ENCODE assay signal across 11 cellular contexts in genomic region chr14:89621009-89621421, GRCh38.
DNase-seq lines count a peak whose midpoint lies in the region.
"Had no signal": no experiment of that assay in that cellular context is flagged by ENCODE, and none has a peak within 500 bp of the region (broad histone marks: within the 10 kb centered on the region; RNA-seq: fewer than 3 reads in every experiment).

No MANE protein-coding gene starts in this region.

- H3K4me1 ChIP-seq in mesenchymal stem cell (ENCODE audit: control insufficient read depth, insufficient read depth, low read depth, low read length): peaks cover 6% of the 10 kb centered on the region

- H3K4me3 ChIP-seq in mesenchymal stem cell (ENCODE audit: insufficient read depth in 1 of 2, low read depth in 1 of 2, low read length in 2 of 2): no peak overlapping the region
- H3K4me3 ChIP-seq: HAP-1 had no signal

- peaks cover 3% of the 10 kb centered on the region for H3K9me3 Mint-ChIP-seq in T-helper 1 cell treated with Interleukin-12 subunit alpha and Interleukin-12 subunit beta and Interleukin-4 antibody, amounts not matched to agents 30 μg/mL and 1 μg/mL, for 36 hours
- H3K9me3 Mint-ChIP-seq: mesothelial cell of epicardium had no signal

- WGBS in mesenchymal stem cell: 98% methylated on average over 5 of the region's 5 CpGs

- no peaks in the 10 kb centered on the region for H3K27me3 Mint-ChIP-seq in T-helper 1 cell treated with Interleukin-12 subunit alpha and Interleukin-12 subunit beta and Interleukin-4 antibody, amounts not matched to agents 30 μg/mL and 1 μg/mL, for 36 hours (ENCODE audit: low read depth)

- no peak overlapping the region for H3K9ac ChIP-seq in mesenchymal stem cell (ENCODE audit: low read length)

- H3K23ac ChIP-seq in mesenchymal stem cell (ENCODE audit: low read length in 2 of 2): no peak overlapping the region

- no peak overlapping the region for H2BK5ac ChIP-seq in mesenchymal stem cell (ENCODE audit: low read depth, low read length, poor library complexity, severe bottlenecking)

- peaks cover 3% of the 10 kb centered on the region for H3K36me3 Mint-ChIP-seq in T-helper 1 cell treated with Interleukin-12 subunit alpha and Interleukin-12 subunit beta and Interleukin-4 antibody, amounts not matched to agents 30 μg/mL and 1 μg/mL, for 36 hours (ENCODE audit: low read depth)
- H3K36me3 Mint-ChIP-seq: mesothelial cell of epicardium had no signal

- no peak overlapping the region for H2BK12ac ChIP-seq in mesenchymal stem cell (ENCODE audit: low read length in 2 of 2)

- H3K27ac ChIP-seq in mesenchymal stem cell (ENCODE audit: low read length, poor library complexity, severe bottlenecking): no peak overlapping the region
- H3K27ac ChIP-seq: foreskin keratinocyte had no signal

- H3K79me1 ChIP-seq in mesenchymal stem cell (replicated peaks; ENCODE audit: low read length, poor library complexity, severe bottlenecking): peaks cover 4% of the 10 kb centered on the region

- no peak overlapping the region for H2BK15ac ChIP-seq in mesenchymal stem cell (ENCODE audit: low read depth, poor library complexity, severe bottlenecking)

- no peak overlapping the region for H3K14ac ChIP-seq in mesenchymal stem cell (ENCODE audit: low read length in 2 of 2)

- H3K27ac Mint-ChIP-seq in T-helper 1 cell treated with Interleukin-12 subunit alpha and Interleukin-12 subunit beta and Interleukin-4 antibody, amounts not matched to agents 30 μg/mL and 1 μg/mL, for 36 hours: peak overlapping the region; percentile 96
- H3K27ac Mint-ChIP-seq: mesothelial cell of epicardium had no signal

- no peak overlapping the region for H3K18ac ChIP-seq in mesenchymal stem cell (ENCODE audit: low read depth in 1 of 2, low read length in 2 of 2)

- no peak overlapping the region for H2AFZ ChIP-seq in mesenchymal stem cell (ENCODE audit: low read depth, low read length)

- H2AK5ac ChIP-seq in mesenchymal stem cell (ENCODE audit: low read length, severe bottlenecking): peak overlapping the region; percentile 57

- H3K4me1 Mint-ChIP-seq in T-helper 1 cell treated with Interleukin-12 subunit alpha and Interleukin-12 subunit beta and Interleukin-4 antibody, amounts not matched to agents 30 μg/mL and 1 μg/mL, for 36 hours (ENCODE audit: low read depth): peaks cover 53% of the 10 kb centered on the region

- no peak overlapping the region for H4K8ac ChIP-seq in mesenchymal stem cell (ENCODE audit: low read length)

- H2BK120ac ChIP-seq in mesenchymal stem cell (ENCODE audit: low read depth, low read length): no peak overlapping the region

- no peak overlapping the region for H3K4ac ChIP-seq in mesenchymal stem cell (ENCODE audit: low read depth in 1 of 2, low read length in 2 of 2)

- peak overlapping the region; percentile 96 for H3K4me3 Mint-ChIP-seq in T-helper 1 cell treated with Interleukin-12 subunit alpha and Interleukin-12 subunit beta and Interleukin-4 antibody, amounts not matched to agents 30 μg/mL and 1 μg/mL, for 36 hours

- DNase-seq in activated T-cell treated with anti-CD3 and anti-CD28 coated beads, Interleukin-2, amount 50 U/mL, for 1 hour: peak; percentile 61
- DNase-seq in mesenchymal stem cell (no peak), SW480 (ENCODE audit: low spot score) (no peak), NOMO-1 (lab: John Stamatoyannopoulos, UW; ENCODE audit: unreplicated experiment in 2 of 2) (no peak), NCI-H2081 treated with DMSO at 0.1 percent for 48 hours (lab: John Stamatoyannopoulos, UW) (no peak)
- peak; percentile 51 for DNase-seq in stimulated activated naive CD4-positive, alpha-beta T cell treated with Interleukin-2 at 50 U/mL for 16 hours (lab: John Stamatoyannopoulos, UW)
- DNase-seq: foreskin keratinocyte, OCI-M1 had no signal

- no peak overlapping the region for H4K91ac ChIP-seq in mesenchymal stem cell (ENCODE audit: low read length)

- peaks cover 0 to 4% of the 10 kb centered on the region in 2 experiments for H3K27me3 ChIP-seq in mesenchymal stem cell (ENCODE audit: control insufficient read depth in 1 of 2, insufficient read depth in 1 of 2, low read length in 2 of 2)
- H3K27me3 ChIP-seq: foreskin keratinocyte had no signal

- H3K4me2 ChIP-seq in mesenchymal stem cell (ENCODE audit: low read length, poor library complexity, severe bottlenecking): no peak overlapping the region

- H3K9me3 ChIP-seq in mesenchymal stem cell (ENCODE audit: control insufficient read depth, low read length): no peaks in the 10 kb centered on the region
- H3K9me3 ChIP-seq: HAP-1 had no signal

- H3K36me3 ChIP-seq in mesenchymal stem cell (ENCODE audit: control insufficient read depth in 1 of 2, insufficient read depth in 2 of 2, low read depth in 1 of 2, low read length in 2 of 2): no peaks in the 10 kb centered on the region
- H3K36me3 ChIP-seq: HAP-1 had no signal

Comparison
In these comparisons a context has a peak if more than half of its experiments do, and no peak if none do; other contexts are left out.
1. DNase-seq: peak in activated T-cell treated with anti-CD3 and anti-CD28 coated beads, Interleukin-2, amount 50 U/mL, for 1 hour (single experiment) and stimulated activated naive CD4-positive, alpha-beta T cell treated with Interleukin-2 at 50 U/mL for 16 hours (single experiment); none in mesenchymal stem cell (single experiment), SW480 (single experiment), NOMO-1 (0 of 2) and NCI-H2081 treated with DMSO at 0.1 percent for 48 hours (single experiment).